12 cellular contexts compared by ENCODE assay signal in genomic region chr4:183241322-183241640, GRCh38.
DNase-seq lines count a peak whose midpoint lies in the region; ATAC-seq and TF ChIP-seq lines count a peak whose summit lies in the region.
"Had no signal": no experiment of that assay in that cellular context is flagged by ENCODE, and none has a peak within 500 bp of the region (broad histone marks: within the 10 kb centered on the region; RNA-seq: fewer than 3 reads in every experiment).

No MANE protein-coding gene starts in this region.

- H2AFZ ChIP-seq in mammary epithelial cell (ENCODE audit: low read depth, low read length): peak overlapping the region; percentile 1

- dilution Hi-C loops in mammary epithelial cell (cut with HindIII; ENCODE audit: low sequenced_read_pairs): no loop called here

- no peak for ATAC-seq in HG03457 (IDR thresholded peaks at IDR 0.05; ENCODE audit: unreplicated experiment)

- TF ChIP-seq CTCF in MCF 10A (IDR thresholded peaks at IDR 0.05; ENCODE audit: unreplicated experiment): no peak
- no peak for TF ChIP-seq CTCF in breast epithelium (IDR thresholded peaks at IDR 0.05)
- TF ChIP-seq CTCF in mammary epithelial cell (conservative IDR thresholded peaks at IDR 0.05 in 1 of 2, IDR thresholded peaks at IDR 0.05 in 1 of 2; ENCODE audit: extremely low read depth in 1 of 2, insufficient read depth in 1 of 2, low read depth in 1 of 2, low read length in 2 of 2): no peak
- TF ChIP-seq CTCF in vagina (IDR thresholded peaks at IDR 0.05): no peak
- TF ChIP-seq CTCF in ascending aorta (IDR thresholded peaks at IDR 0.05): no peak

- no TSS peak for BruUV-seq in MCF 10A (replicated peaks; lab: Mats Ljungman, UMichigan)
- no TSS peak for BruUV-seq in mammary epithelial cell (replicated peaks; lab: Mats Ljungman, UMichigan)

- in situ Hi-C loops in mammary epithelial cell (cut with MboI; ENCODE audit: low sequenced_read_pairs in 2 of 2): loop anchor here in 1 of 2 donors (5.0 kb wide), 1 partner anchor 169 kb away; no protein-coding TSS in a partner anchor

- H3K9me3 ChIP-seq in breast epithelium (no peaks in the 10 kb centered on the region), mammary epithelial cell (replicated peaks; ENCODE audit: insufficient read depth, low read length) (no peaks in the 10 kb centered on the region), vagina (no peaks in the 10 kb centered on the region), ascending aorta (peaks cover 0 to 6% of the 10 kb centered on the region in 2 donors)

- H3K27ac ChIP-seq in breast epithelium (no peak overlapping the region), mammary epithelial cell (ENCODE audit: insufficient read depth, low read depth, low read length) (peak overlapping the region; percentile 48), vagina (peak overlapping the region; percentile 44), ascending aorta (no peak overlapping the region)
- H3K27ac ChIP-seq: tibial artery had no signal

- CTCF ChIA-PET in MCF 10A (lab: Yijun Ruan, JAX) (interaction anchor here (1.2 to 4.1 kb wide), 2 partner anchors 9 to 15 kb away, joined by 3 to 30 read pairs; no protein-coding TSS in a partner anchor), mammary epithelial cell (lab: Charles Lee; ENCODE audit: low non-redundant PET) (no interaction called here)

- H3K9ac ChIP-seq in mammary epithelial cell (ENCODE audit: insufficient read depth, low read length): peak overlapping the region; percentile 23

- peak; percentile 22 for DNase-seq in MCF 10A (ENCODE audit: unreplicated experiment)
- no peak for DNase-seq in breast epithelium (ENCODE audit: low spot score in 2 of 2)
- DNase-seq in mammary epithelial cell: peak; percentile 90
- DNase-seq in islet precursor cell: peak; percentile 89
- no peak for DNase-seq in vagina (ENCODE audit: extremely low spot score in 2 of 2)
- no peak for DNase-seq in NCI-H187 treated with DMSO at 0.1 percent for 48 hours (lab: John Stamatoyannopoulos, UW)
- no peak for DNase-seq in ascending aorta (ENCODE audit: low spot score in 2 of 2)
- DNase-seq: activated naive CD4-positive, alpha-beta T cell; NK-92 treated with Interleukin-12 subunit alpha and Interleukin-12 subunit beta, amount 100 ng/mL, for 24 hours; stimulated activated CD4-positive, alpha-beta T cell treated with anti-CD3 and anti-CD28 coated beads, Interleukin-2, amount 100 ng/mL, for 48 hours; tibial artery had no signal

- no peaks in the 10 kb centered on the region for H3K27me3 Mint-ChIP-seq in MCF 10A (ENCODE audit: insufficient read depth, unreplicated experiment)

- H3K36me3 Mint-ChIP-seq in MCF 10A (ENCODE audit: insufficient read depth, unreplicated experiment): peaks cover 55% of the 10 kb centered on the region

- H3K4me1 Mint-ChIP-seq in MCF 10A (ENCODE audit: insufficient read depth, unreplicated experiment): peaks cover 8% of the 10 kb centered on the region

- intact Hi-C loops in MCF 10A (cut with micrococcal nuclease) (no loop called here), breast epithelium (cut with DNase I; ENCODE audit: low total_unique reads) (no loop called here), mammary epithelial cell (cut with micrococcal nuclease) (loop anchor here (2.0 kb wide), 1 partner anchor 142 kb away; the partner anchor contains the start of gene WWC2), vagina (cut with DNase I) (no loop called here), ascending aorta (cut with DNase I) (no loop called here)

- no peaks in the 10 kb centered on the region for H4K20me1 ChIP-seq in mammary epithelial cell (ENCODE audit: insufficient read depth, low read length)

- H3K4me3 ChIP-seq in breast epithelium (no peak overlapping the region), mammary epithelial cell (replicated peaks in 1 of 3; ENCODE audit: insufficient read depth in 1 of 3, low read depth in 2 of 3, low read length in 3 of 3) (no peak overlapping the region), vagina (no peak overlapping the region), ascending aorta (no peak overlapping the region)
- H3K4me3 ChIP-seq: tibial artery had no signal

- 29% methylated on average over 4 of the region's 4 CpGs for WGBS in mammary epithelial cell (ENCODE audit: low coverage, missing lambda C conversion rate)

- H3K36me3 ChIP-seq in breast epithelium (no peaks in the 10 kb centered on the region), mammary epithelial cell (ENCODE audit: insufficient read depth, low read length) (peaks cover 2% of the 10 kb centered on the region), vagina (no peaks in the 10 kb centered on the region), ascending aorta (peaks cover 18 to 24% of the 10 kb centered on the region in 2 donors)

- H3K4me1 ChIP-seq in breast epithelium: no peaks in the 10 kb centered on the region
- H3K4me1 ChIP-seq in mammary epithelial cell (ENCODE audit: insufficient read depth, low read length): peaks cover 18% of the 10 kb centered on the region
- no peaks in the 10 kb centered on the region for H3K4me1 ChIP-seq in vagina
- no peaks in the 10 kb centered on the region for H3K4me1 ChIP-seq in ascending aorta
- H3K4me1 ChIP-seq: tibial artery had no signal

- POLR2A ChIA-PET in MCF 10A (lab: Yijun Ruan, JAX): interaction anchor here (0.6 kb wide), 1 partner anchor 379 kb away, joined by 3 read pairs; no protein-coding TSS in a partner anchor

- H3K27me3 ChIP-seq in breast epithelium: no peaks in the 10 kb centered on the region
- H3K27me3 ChIP-seq in mammary epithelial cell (ENCODE audit: insufficient read depth, low read length): no peaks in the 10 kb centered on the region
- no peaks in the 10 kb centered on the region for H3K27me3 ChIP-seq in vagina
- no peaks in the 10 kb centered on the region for H3K27me3 ChIP-seq in ascending aorta
- H3K27me3 ChIP-seq: tibial artery had no signal

- H3K27ac Mint-ChIP-seq in MCF 10A (ENCODE audit: low read depth, unreplicated experiment): no peak overlapping the region

- no peaks in the 10 kb centered on the region for H3K79me2 ChIP-seq in mammary epithelial cell (ENCODE audit: insufficient read depth, low read length)

- peak overlapping the region; percentile 50 for H3K4me2 ChIP-seq in mammary epithelial cell (ENCODE audit: insufficient read depth, low read depth, low read length)

- TF ChIP-seq POLR2A in breast epithelium (IDR thresholded peaks at IDR 0.05): no peak
- TF ChIP-seq POLR2A in vagina (IDR thresholded peaks at IDR 0.05): no peak

- peaks cover 12% of the 10 kb centered on the region for H3K9me3 Mint-ChIP-seq in MCF 10A (ENCODE audit: unreplicated experiment)

- no peak overlapping the region for H3K4me3 Mint-ChIP-seq in MCF 10A (ENCODE audit: unreplicated experiment)

Comparison
In these comparisons a context has a peak if more than half of its experiments do, and no peak if none do; other contexts are left out.
1. DNase-seq: peak in MCF 10A (single experiment), mammary epithelial cell (single experiment) and islet precursor cell (single experiment); none in breast epithelium (0 of 2), vagina (0 of 2), NCI-H187 treated with DMSO at 0.1 percent for 48 hours (single experiment) and ascending aorta (0 of 2).
2. H3K27ac ChIP-seq: peak in mammary epithelial cell (single experiment) and vagina (single experiment); none in breast epithelium (0 of 2) and ascending aorta (0 of 2).